In genomic region chr17:28154242-28154641, GRCh38 we compare ENCODE assay signal across 23 cellular contexts.
"Had no signal": no experiment of that assay in that cellular context is flagged by ENCODE, and none has a peak within 500 bp of the region (broad histone marks: within the 10 kb centered on the region; RNA-seq: fewer than 3 reads in every experiment).

No MANE protein-coding gene starts in this region.

- DNase-seq: activated gamma-delta T cell treated with Interleukin-2 at 50 U/mL for 16 hours; activated T-cell treated with anti-CD3 and anti-CD28 coated beads, Interleukin-2, amount 50 U/mL, for 1 hour; aorta; dermis blood vessel endothelial cell; effector CD8-positive, alpha-beta T cell; erythroblast; foreskin fibroblast; glutamatergic neuron; immature natural killer cell; kidney glomerular epithelial cell; pancreas; small intestine; stomach; T-helper 9 cell; trophoblast cell had no signal

- H3K79me2 ChIP-seq: hepatocyte had no signal

- H3K36me3 ChIP-seq: neutrophil, pancreas, stomach, suprapubic skin had no signal

- H3K27me3 ChIP-seq: hepatocyte, neutrophil, pancreas, stomach, suprapubic skin had no signal

- H2AFZ ChIP-seq: hepatocyte had no signal

- H3K4me2 ChIP-seq: hepatocyte had no signal

- H3K4me1 ChIP-seq: stomach, suprapubic skin had no signal

- H3K27ac ChIP-seq: hepatocyte, neutrophil, pancreas, stomach, suprapubic skin had no signal

- H3K4me3 ChIP-seq: hepatocyte, pancreas, stomach, suprapubic skin had no signal

- H3K9me3 ChIP-seq: neutrophil, pancreas, stomach, suprapubic skin had no signal

- ATAC-seq: activated naive CD4-positive, alpha-beta T cell treated with anti-CD3 and anti-CD28 coated beads, Interleukin-2, amount 50 U/mL, for 72 hours; natural killer cell treated with Interleukin-12 subunit alpha and Interleukin-12 subunit beta and Interleukin-15 and Interleukin-18, amount 100 ng/mL, for 72 hours; pancreas; sciatic nerve; stimulated activated memory B cell treated with anti-CD40 and anti-IgM and Interleukin-4, amounts not matched to agents 10 μg/mL and 1 μg/mL and 100 μg/mL, for 72 hours; WTC11 had no signal
